ENCODE assay signal across 24 cellular contexts in the genomic region with DNA sequence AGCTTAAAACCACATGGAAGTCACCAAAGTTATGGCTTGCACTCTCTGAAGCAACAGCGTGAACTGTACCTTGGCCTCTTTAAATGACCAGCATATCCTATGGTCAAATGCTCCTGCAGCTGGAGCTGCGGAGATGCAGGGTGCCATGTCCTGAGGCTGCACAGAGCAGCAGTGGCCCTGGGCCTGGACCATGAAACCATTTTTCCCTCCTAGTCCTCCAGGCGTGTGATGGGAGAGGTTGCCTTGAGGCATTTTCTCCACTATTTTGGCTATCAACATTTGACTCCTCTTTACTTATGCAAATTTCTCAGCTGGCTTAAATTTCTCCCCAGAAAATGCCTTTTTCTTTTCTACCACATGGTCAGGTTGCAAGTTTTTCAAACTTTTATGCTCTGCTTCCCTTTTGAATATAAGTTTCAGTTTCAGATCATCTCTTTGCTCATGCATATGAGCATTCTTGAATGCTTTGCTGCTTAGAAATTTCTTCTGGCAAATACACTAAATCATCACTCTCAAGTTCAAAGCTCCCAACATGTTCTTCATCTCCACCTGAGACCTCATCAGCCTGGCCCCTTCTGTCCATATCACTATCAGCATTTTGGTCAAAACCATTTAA.
"Had no signal": no experiment of that assay in that cellular context is flagged by ENCODE, and none has a peak within 500 bp of the region (broad histone marks: within the 10 kb centered on the region; RNA-seq: fewer than 3 reads in every experiment).

No MANE protein-coding gene starts in this region.

- H3K4me1 ChIP-seq: adrenal gland, ascending aorta, heart left ventricle, right lobe of liver, transverse colon had no signal

- H3K9me3 Mint-ChIP-seq: memory B cell had no signal

- H3K4me3 Mint-ChIP-seq: dendritic cell treated with granulocyte-macrophage colony-stimulating factor and Interleukin-4, amounts not matched to agents 40 ng/mL and 50 ng/mL, for 4 days; memory B cell; stimulated activated effector memory CD8-positive, alpha-beta T cell treated with anti-CD3 and anti-CD28 coated beads, Interleukin-12 subunit alpha, Interleukin-12 subunit beta, amount 100 ng/mL, for 72 hours had no signal

- H3K4me3 ChIP-seq: adrenal gland, ascending aorta, heart left ventricle, mucosa of descending colon, right lobe of liver, skin epidermis, transverse colon had no signal

- DNase-seq: activated CD4-positive, alpha-beta T cell treated with anti-CD3 and anti-CD28 coated beads for 1 hour; activated CD4-positive, alpha-beta T cell treated with anti-CD3 and anti-CD28 coated beads, Interleukin-2, amount 50 U/mL, for 1 hour; activated gamma-delta T cell treated with Interleukin-2 at 50 U/mL for 16 hours; activated T-cell treated with anti-CD3 and anti-CD28 coated beads, Interleukin-2, amount 50 U/mL, for 1 hour; adrenal gland; brain microvascular endothelial cell; caudate nucleus; effector CD4-positive, alpha-beta T cell; heart left ventricle; left colon; mucosa of descending colon; nucleus accumbens; right lobe of liver; stimulated activated CD4-positive, alpha-beta T cell treated with anti-CD3 and anti-CD28 coated beads, Interleukin-2, amount 100 ng/mL, for 24 hours; transverse colon had no signal

- ATAC-seq: activated naive CD4-positive, alpha-beta T cell treated with anti-CD3 and anti-CD28 coated beads, Interleukin-2, amount 50 U/mL, for 72 hours; heart left ventricle; left colon; mucosa of descending colon; right lobe of liver; stimulated activated effector memory CD8-positive, alpha-beta T cell treated with anti-CD3 and anti-CD28 coated beads, Interleukin-12 subunit alpha, Interleukin-12 subunit beta, amount 100 ng/mL, for 72 hours had no signal

- H3K27ac Mint-ChIP-seq: activated naive CD4-positive, alpha-beta T cell treated with anti-CD3 and anti-CD28 coated beads, Interleukin-2, amount 50 U/mL, for 72 hours; dendritic cell treated with granulocyte-macrophage colony-stimulating factor and Interleukin-4, amounts not matched to agents 40 ng/mL and 50 ng/mL, for 4 days; memory B cell; stimulated activated effector memory CD8-positive, alpha-beta T cell treated with anti-CD3 and anti-CD28 coated beads, Interleukin-12 subunit alpha, Interleukin-12 subunit beta, amount 100 ng/mL, for 72 hours had no signal

- H3K36me3 Mint-ChIP-seq: activated naive CD4-positive, alpha-beta T cell treated with anti-CD3 and anti-CD28 coated beads, Interleukin-2, amount 50 U/mL, for 72 hours; memory B cell; stimulated activated effector memory CD8-positive, alpha-beta T cell treated with anti-CD3 and anti-CD28 coated beads, Interleukin-12 subunit alpha, Interleukin-12 subunit beta, amount 100 ng/mL, for 72 hours had no signal

- H3K27ac ChIP-seq: adrenal gland, ascending aorta, brain microvascular endothelial cell, heart left ventricle, right lobe of liver, skin epidermis, transverse colon had no signal

- FAIRE-seq: endometrium, islet of Langerhans, urothelium cell line had no signal

- H3K4me1 Mint-ChIP-seq: stimulated activated effector memory CD8-positive, alpha-beta T cell treated with anti-CD3 and anti-CD28 coated beads, Interleukin-12 subunit alpha, Interleukin-12 subunit beta, amount 100 ng/mL, for 72 hours had no signal

- H3K9me3 ChIP-seq: adrenal gland, ascending aorta, heart left ventricle, mucosa of descending colon, right lobe of liver, transverse colon had no signal

- H3K27me3 Mint-ChIP-seq: dendritic cell treated with granulocyte-macrophage colony-stimulating factor and Interleukin-4, amounts not matched to agents 40 ng/mL and 50 ng/mL, for 4 days; memory B cell had no signal

- H3K36me3 ChIP-seq: adrenal gland, ascending aorta, brain microvascular endothelial cell, heart left ventricle, right lobe of liver, transverse colon had no signal

- H3K27me3 ChIP-seq: adrenal gland, ascending aorta, brain microvascular endothelial cell, right lobe of liver, transverse colon had no signal
